ENCODE assay signal across 17 cellular contexts in the genomic region with DNA sequence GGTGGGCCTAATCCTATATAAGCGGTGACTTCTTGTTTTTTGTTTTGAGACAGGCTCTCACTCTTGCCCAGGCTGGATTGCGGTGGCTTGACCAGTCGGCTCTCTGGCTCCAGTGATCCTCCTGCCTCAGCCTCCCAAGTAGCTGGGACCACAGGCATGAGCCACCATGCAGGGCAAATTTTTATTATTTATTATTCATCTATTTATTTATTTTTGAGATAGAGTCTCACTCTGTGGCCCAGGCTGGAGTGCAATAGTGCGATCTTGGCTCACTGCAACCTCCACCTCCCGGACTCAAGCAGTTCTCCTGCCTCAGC. TPM values are rescaled to one million over a fixed set of nuclear protein-coding genes. Genes with fewer than 3 reads are reported as not detected.
DNase-seq lines count a peak whose midpoint lies in the region; ATAC-seq and TF ChIP-seq lines count a peak whose summit lies in the region.
"Had no signal": no experiment of that assay in that cellular context is flagged by ENCODE, and none has a peak within 500 bp of the region (broad histone marks: within the 10 kb centered on the region; RNA-seq: fewer than 3 reads in every experiment).

No MANE protein-coding gene starts in this region.

- no peak overlapping the region for H2AK5ac ChIP-seq in IMR-90 (ENCODE audit: low read depth, low read length)

- no peak for TF ChIP-seq RAD21 in IMR-90 (IDR thresholded peaks at IDR 0.05; ENCODE audit: low read length)

- no peak overlapping the region for H3K4me3 ChIP-seq in IMR-90 (ENCODE audit: insufficient read depth, low read depth, low read length)
- H3K4me3 ChIP-seq in adrenal gland, result no peak overlapping the region
- H3K4me3 ChIP-seq in effector memory CD4-positive, alpha-beta T cell (ENCODE audit: insufficient read depth, low read depth, low read length, poor library complexity, severe bottlenecking), result no peak overlapping the region
- H3K4me3 ChIP-seq: hepatocyte, MG63, ovary had no signal

- no peak overlapping the region for H4K5ac ChIP-seq in IMR-90 (ENCODE audit: low read depth, low read length)

- in situ Hi-C loops in IMR-90 (cut with MboI; ENCODE audit: low sequenced_read_pairs), result no loop called here

- intact Hi-C loops in IMR-90 (cut with micrococcal nuclease), result loop anchor here (10.0 kb wide), 1 partner anchor 171 kb away; no protein-coding TSS in a partner anchor
- intact Hi-C loops in adrenal gland (cut with DNase I), result no loop called here

- peaks cover 0 to under 1% of the 10 kb centered on the region in 2 experiments; a peak in 1 of 4 replicates for H3K79me1 ChIP-seq in IMR-90 (ENCODE audit: low read depth in 1 of 2, low read length in 2 of 2)

- POLR2A ChIA-PET in IMR-90 (lab: Charles Lee; ENCODE audit: unreplicated experiment), result no interaction called here

- H3K9me3 Mint-ChIP-seq in activated T-cell treated with anti-CD3 and anti-CD28 coated beads, Interleukin-2, amount 50 U/mL, for 24 hours, result no peaks in the 10 kb centered on the region
- H3K9me3 Mint-ChIP-seq in stimulated activated effector memory CD8-positive, alpha-beta T cell treated with anti-CD3 and anti-CD28 coated beads, Interleukin-12 subunit alpha, Interleukin-12 subunit beta, amount 100 ng/mL, for 72 hours, result no peaks in the 10 kb centered on the region
- H3K9me3 Mint-ChIP-seq: naive B cell had no signal

- H2AK9ac ChIP-seq in IMR-90 (replicated peaks; ENCODE audit: low read depth, low read length, poor library complexity), result no peak overlapping the region

- peak overlapping the region; percentile 76 for H3K4ac ChIP-seq in IMR-90 (ENCODE audit: low read depth, low read length)

- TF ChIP-seq POLR2A in IMR-90 (IDR thresholded peaks at IDR 0.05; ENCODE audit: low read depth, low read length), result no peak
- TF ChIP-seq POLR2A in adrenal gland (IDR thresholded peaks at IDR 0.05), result no peak

- peaks cover 6% of the 10 kb centered on the region; the same call in 1 of the 2 replicates for H3K9me1 ChIP-seq in IMR-90 (ENCODE audit: insufficient read depth, low read length)

- 0 out of 2 replicates have a peak overlapping the region, but pooled peaks have one; percentile 4 for H3K14ac ChIP-seq in IMR-90 (replicated peaks; ENCODE audit: low read depth, low read length)

- H3K4me3 Mint-ChIP-seq in activated T-cell treated with anti-CD3 and anti-CD28 coated beads, Interleukin-2, amount 50 U/mL, for 24 hours, result no peak overlapping the region
- H3K4me3 Mint-ChIP-seq in stimulated activated effector memory CD8-positive, alpha-beta T cell treated with anti-CD3 and anti-CD28 coated beads, Interleukin-12 subunit alpha, Interleukin-12 subunit beta, amount 100 ng/mL, for 72 hours, result no peak overlapping the region

- 0 out of 4 replicates have a peak overlapping the region, but pooled peaks of 1 of the 2 experiments have one; percentile 19 for H4K8ac ChIP-seq in IMR-90 (ENCODE audit: low read depth in 2 of 2, low read length in 2 of 2)

- H3K9me3 ChIP-seq in IMR-90 (ENCODE audit: control insufficient read depth, insufficient read depth, low read length) (no peaks in the 10 kb centered on the region), adrenal gland (replicated peaks in 1 of 3) (no peaks in the 10 kb centered on the region)
- no peaks in the 10 kb centered on the region for H3K9me3 ChIP-seq in effector memory CD4-positive, alpha-beta T cell (ENCODE audit: control insufficient read depth, low read length)
- H3K9me3 ChIP-seq: MG63, ovary had no signal

- H3K27ac Mint-ChIP-seq in activated T-cell treated with anti-CD3 and anti-CD28 coated beads, Interleukin-2, amount 50 U/mL, for 24 hours, result peak overlapping the region; percentile 99
- H3K27ac Mint-ChIP-seq in stimulated activated effector memory CD8-positive, alpha-beta T cell treated with anti-CD3 and anti-CD28 coated beads, Interleukin-12 subunit alpha, Interleukin-12 subunit beta, amount 100 ng/mL, for 72 hours, result peak overlapping the region; percentile 97

- H2AFZ ChIP-seq in IMR-90 (replicated peaks; ENCODE audit: low read length, poor library complexity), result no peak overlapping the region
- H2AFZ ChIP-seq: hepatocyte had no signal

- BruUV-seq in IMR-90 (replicated peaks; lab: Mats Ljungman, UMichigan), result no TSS peak

- peak overlapping the region; percentile 91 for H2BK5ac ChIP-seq in IMR-90 (ENCODE audit: low read depth, low read length, poor library complexity, severe bottlenecking)

- H3K4me2 ChIP-seq in IMR-90 (ENCODE audit: low read depth, low read length), result no peak overlapping the region
- H3K4me2 ChIP-seq: hepatocyte had no signal

- H3K27ac ChIP-seq in IMR-90 (ENCODE audit: insufficient read depth, low read length) (peak overlapping the region; percentile 97; the same call in 1 of the 2 replicates), adrenal gland (peak overlapping the region in 4 of 5 donors; percentile 85 to 95 (median 90))
- no peak overlapping the region for H3K27ac ChIP-seq in effector memory CD4-positive, alpha-beta T cell (ENCODE audit: insufficient read depth, low read length, poor library complexity, severe bottlenecking)
- H3K27ac ChIP-seq: ovary had no signal

- H3K4me1 Mint-ChIP-seq in activated T-cell treated with anti-CD3 and anti-CD28 coated beads, Interleukin-2, amount 50 U/mL, for 24 hours (ENCODE audit: low read depth), result peaks cover 79% of the 10 kb centered on the region
- H3K4me1 Mint-ChIP-seq in stimulated activated effector memory CD8-positive, alpha-beta T cell treated with anti-CD3 and anti-CD28 coated beads, Interleukin-12 subunit alpha, Interleukin-12 subunit beta, amount 100 ng/mL, for 72 hours, result peaks cover 66% of the 10 kb centered on the region

- no peak for DNase-seq in activated T-cell treated with anti-CD3 and anti-CD28 coated beads, Interleukin-2, amount 50 U/mL, for 24 hours
- DNase-seq in activated T-cell treated with anti-CD3 and anti-CD28 coated beads, Interleukin-2, amount 50 U/mL, for 1 hour, result no peak
- DNase-seq in IMR-90, result no peak
- no peak for DNase-seq in adrenal gland
- DNase-seq in stimulated activated effector memory CD8-positive, alpha-beta T cell treated with anti-CD3 and anti-CD28 coated beads, Interleukin-12 subunit alpha, Interleukin-12 subunit beta, amount 100 ng/mL, for 72 hours (ENCODE audit: low spot score in 2 of 2), result no peak
- no peak for DNase-seq in NCI-H524 treated with DMSO at 0.1 percent for 48 hours (lab: John Stamatoyannopoulos, UW)
- DNase-seq in effector memory CD4-positive, alpha-beta T cell, result no peak
- no peak for DNase-seq in SIG-M5 (lab: John Stamatoyannopoulos, UW)
- DNase-seq: activated gamma-delta T cell treated with Interleukin-2 at 50 U/mL for 16 hours; DMS79 treated with DMSO at 0.1 percent for 48 hours; islet precursor cell; MG63; naive B cell; NCI-H226; ovary; stimulated activated CD4-positive, alpha-beta T cell treated with anti-CD3 and anti-CD28 coated beads, Interleukin-4, amount 100 ng/mL, for 24 hours had no signal

- no peak overlapping the region for H3K9ac ChIP-seq in IMR-90 (ENCODE audit: low read depth, low read length)

- H3K18ac ChIP-seq in IMR-90 (ENCODE audit: low read depth, low read length), result 0 out of 2 replicates have a peak overlapping the region, but pooled peaks have one; percentile 24

- no peak overlapping the region for H4K91ac ChIP-seq in IMR-90 (ENCODE audit: insufficient read depth, low read depth, low read length)

- H4K20me1 ChIP-seq in IMR-90 (ENCODE audit: insufficient read depth, low read length), result no peaks in the 10 kb centered on the region

- H2BK20ac ChIP-seq in IMR-90 (ENCODE audit: low read depth, low read length), result peak overlapping the region; percentile 84

- H3K56ac ChIP-seq in IMR-90 (ENCODE audit: extremely low read depth, insufficient read depth, low read length), result no peak overlapping the region

- whole genome bisulfite sequencing in IMR-90 (ENCODE audit: extremely low coverage in 2 of 2, insufficient read length in 1 of 2), 2 experiments, result no CpG with 5 or more reads among the region's 5 CpGs
- WGBS in adrenal gland, 4 donors, result 95 to 100% (median 98%) methylated on average over 5 of the region's 5 CpGs

- dilution Hi-C loops in IMR-90 (cut with HindIII; ENCODE audit: low sequenced_read_pairs, unreplicated experiment), result no loop called here

- H3K27me3 ChIP-seq in IMR-90 (ENCODE audit: control insufficient read depth, insufficient read depth, low read length), result no peaks in the 10 kb centered on the region
- H3K27me3 ChIP-seq in adrenal gland, result no peaks in the 10 kb centered on the region
- no peaks in the 10 kb centered on the region for H3K27me3 ChIP-seq in effector memory CD4-positive, alpha-beta T cell (replicated peaks; ENCODE audit: control insufficient read depth, insufficient read depth, low read length, poor library complexity, severe bottlenecking)
- H3K27me3 ChIP-seq: hepatocyte, MG63, ovary had no signal

- H2BK120ac ChIP-seq in IMR-90 (ENCODE audit: low read depth, low read length), result peak overlapping the region; percentile 95; the same call in 1 of the 2 replicates

- H2BK15ac ChIP-seq in IMR-90 (ENCODE audit: low read depth, low read length), result 0 out of 3 replicates have a peak overlapping the region, but pooled peaks have one; percentile 20

- peaks cover 4% of the 10 kb centered on the region for H3K36me3 Mint-ChIP-seq in activated T-cell treated with anti-CD3 and anti-CD28 coated beads, Interleukin-2, amount 50 U/mL, for 24 hours (ENCODE audit: low read depth)
- peaks cover 43% of the 10 kb centered on the region for H3K36me3 Mint-ChIP-seq in stimulated activated effector memory CD8-positive, alpha-beta T cell treated with anti-CD3 and anti-CD28 coated beads, Interleukin-12 subunit alpha, Interleukin-12 subunit beta, amount 100 ng/mL, for 72 hours
- H3K36me3 Mint-ChIP-seq: naive B cell had no signal

- no peaks in the 10 kb centered on the region for H3K27me3 Mint-ChIP-seq in activated T-cell treated with anti-CD3 and anti-CD28 coated beads, Interleukin-2, amount 50 U/mL, for 24 hours
- H3K27me3 Mint-ChIP-seq: naive B cell had no signal

- no peak for TF ChIP-seq CTCF in IMR-90 (conservative IDR thresholded peaks at IDR 0.05; ENCODE audit: low read depth, low read length)
- TF ChIP-seq CTCF in adrenal gland (IDR thresholded peaks at IDR 0.05), result no peak

- no peak overlapping the region for H3K23ac ChIP-seq in IMR-90 (ENCODE audit: low read depth, low read length)

- H3K4me1 ChIP-seq in IMR-90 (ENCODE audit: control insufficient read depth, insufficient read depth, low read length), result peaks cover 11% of the 10 kb centered on the region
- H3K4me1 ChIP-seq in adrenal gland (replicated peaks in 1 of 2), result peaks cover 14 to 31% of the 10 kb centered on the region in 2 donors
- H3K4me1 ChIP-seq in effector memory CD4-positive, alpha-beta T cell (ENCODE audit: control insufficient read depth, insufficient read depth, low read length, poor library complexity, severe bottlenecking), result peaks cover 16% of the 10 kb centered on the region

- H3K36me3 ChIP-seq in IMR-90 (ENCODE audit: control insufficient read depth, insufficient read depth, low read length) (peaks cover 16% of the 10 kb centered on the region), adrenal gland (replicated peaks in 1 of 2) (peaks cover 0 to 14% of the 10 kb centered on the region in 2 donors)
- H3K36me3 ChIP-seq in effector memory CD4-positive, alpha-beta T cell (ENCODE audit: control insufficient read depth, insufficient read depth, low read length), result no peaks in the 10 kb centered on the region
- H3K36me3 ChIP-seq: ovary had no signal

- no peak for ATAC-seq in IMR-90 (ENCODE audit: low read depth)
- no peak for ATAC-seq in stimulated activated effector memory CD8-positive, alpha-beta T cell treated with anti-CD3 and anti-CD28 coated beads, Interleukin-12 subunit alpha, Interleukin-12 subunit beta, amount 100 ng/mL, for 72 hours

- CTCF ChIA-PET in IMR-90 (lab: Yijun Ruan, JAX), result no interaction called here

RNA-seq across cellular contexts. Expression of a gene that starts 4.7 kb away (rescaled TPM):
- total RNA-seq in IMR-90 (2012; rRNA removed) (36.0 and 37.5 TPM in 2 replicates), adrenal gland (100 to 1,000 TPM in 7 of 8 donors, 10 to 100 TPM in 1; 77.5 to 182 (median 135) TPM)
- polyA plus RNA-seq in IMR-90 (2012; rRNA removed) (20.8 and 23.4 TPM in 2 replicates), adrenal gland (100 to 1,000 TPM in 1 of 3 donors, 10 to 100 TPM in 2; 51.1 to 123 (median 78.2) TPM)
- polyA plus RNA-seq in IMR-90 (2012; cell fraction: cytosol; rRNA removed), result 11.3 and 20.0 TPM in 2 replicates
- 95.6 and 134 TPM in 2 replicates for polyA plus RNA-seq in IMR-90 (2012; cell fraction: nucleus; rRNA removed; ENCODE audit: low replicate concordance)

RNA-seq across cellular contexts. Expression of a gene that starts 35.8 kb away (rescaled TPM):
- total RNA-seq in IMR-90 (2012; rRNA removed) (2.2 and 3.2 TPM in 2 replicates), adrenal gland (100 to 1,000 TPM in 1 of 8 donors, 10 to 100 TPM in 7; 27.0 to 101 (median 50.5) TPM)
- polyA plus RNA-seq in IMR-90 (2012; rRNA removed) (15.6 and 17.2 TPM in 2 replicates), adrenal gland (10 to 100 TPM; 14.0 to 78.3 (median 58.2) TPM)
- polyA plus RNA-seq in IMR-90 (2012; cell fraction: cytosol; rRNA removed), result 7.8 and 15.2 TPM in 2 replicates
- 43.1 and 103 TPM in 2 replicates for polyA plus RNA-seq in IMR-90 (2012; cell fraction: nucleus; rRNA removed; ENCODE audit: low replicate concordance)

RNA-seq across cellular contexts. Expression of a gene that starts 35.9 kb away (rescaled TPM):
- total RNA-seq in IMR-90 (2012; rRNA removed) (3.0 and 3.9 TPM in 2 replicates), adrenal gland (100 to 1,000 TPM in 4 of 8 donors, 10 to 100 TPM in 4; 48.0 to 194 (median 89.3) TPM)
- polyA plus RNA-seq in IMR-90 (2012; rRNA removed) (41.5 TPM in 2 replicates), adrenal gland (100 to 1,000 TPM in 2 of 3 donors, 10 to 100 TPM in 1; 33.3 to 167 (median 136) TPM)
- 45.7 and 54.0 TPM in 2 replicates for polyA plus RNA-seq in IMR-90 (2012; cell fraction: cytosol; rRNA removed)
- polyA plus RNA-seq in IMR-90 (2012; cell fraction: nucleus; rRNA removed; ENCODE audit: low replicate concordance), result 159 and 195 TPM in 2 replicates

Comparison
In these comparisons a context has a peak if more than half of its experiments do, and no peak if none do; other contexts are left out.
1. RNA of a gene that starts 35.9 kb away (total RNA-seq): 48.0 to 194 TPM in adrenal gland; 3.0 to 3.9 TPM in IMR-90; every median in the first group is over 10 times any median in the second.